ENCODE assay signal across 18 cellular contexts in the genomic region with DNA sequence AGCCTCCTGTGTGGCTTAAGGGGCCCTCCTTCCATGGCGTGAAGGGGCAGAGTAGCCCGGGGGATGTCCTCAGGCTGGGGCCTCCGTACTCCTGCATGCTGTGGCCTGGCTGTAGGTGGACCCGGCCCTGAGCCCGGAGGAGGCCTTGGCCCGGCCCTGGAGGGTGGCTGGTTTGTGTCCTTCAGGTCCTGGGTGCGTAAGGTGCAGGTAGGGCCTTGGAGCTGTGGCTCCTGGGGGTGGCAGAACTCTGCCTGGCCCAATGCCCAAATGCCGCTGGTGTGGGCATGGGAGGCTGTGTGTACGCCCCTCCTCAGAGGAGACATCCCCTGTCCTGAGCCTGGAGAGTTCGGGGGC. TPM values are rescaled to one million over a fixed set of nuclear protein-coding genes. Genes with fewer than 3 reads are reported as not detected.
DNase-seq lines count a peak whose midpoint lies in the region; ATAC-seq, FAIRE-seq and TF ChIP-seq lines count a peak whose summit lies in the region.
"Had no signal": no experiment of that assay in that cellular context is flagged by ENCODE, and none has a peak within 500 bp of the region (broad histone marks: within the 10 kb centered on the region; RNA-seq: fewer than 3 reads in every experiment).

No MANE protein-coding gene starts in this region.

- CTCF ChIA-PET in PC-9 (lab: Charles Lee), result no interaction called here

- H3K27ac ChIP-seq in PC-9 (no peak overlapping the region), kidney (ENCODE audit: low read depth in 2 of 2, low read length in 2 of 2) (no peak overlapping the region)

- H3F3A ChIP-seq in PC-9 (ENCODE audit: insufficient read depth, low read depth), result no peaks in the 10 kb centered on the region; the same call in 1 of the 2 replicates

- DNase-seq in left cardiac atrium, result peak; percentile 19
- no peak for DNase-seq in Right ventricle myocardium inferior (ENCODE audit: missing footprints)
- DNase-seq in PC-9, result no peak
- DNase-seq in kidney, result peak; percentile 61
- no peak for DNase-seq in glomerular visceral epithelial cell (ENCODE audit: extremely low spot score)
- DNase-seq in activated naive CD4-positive, alpha-beta T cell (lab: John Stamatoyannopoulos, UW), result no peak
- DNase-seq in stimulated activated CD4-positive, alpha-beta T cell treated with anti-CD3 and anti-CD28 coated beads, Interleukin-4, amount 100 ng/mL, for 4 hours, result no peak
- DNase-seq in central memory CD4-positive, alpha-beta T cell, result no peak
- DNase-seq: CD4-positive, CD25-positive, alpha-beta regulatory T cell; Kasumi-1; NCI-H1417; NCI-H2029; NCI-H2171 treated with DMSO at 0.1 percent for 48 hours; NCI-H510A had no signal

- TF ChIP-seq CTCF in PC-9 (conservative IDR thresholded peaks at IDR 0.05) (0 out of 2 replicates have a peak, but pooled peaks have one; percentile 2), kidney (IDR thresholded peaks at IDR 0.05; ENCODE audit: borderline replicate concordance, extremely low read depth, insufficient read depth) (no peak)

- no peaks in the 10 kb centered on the region for H3K9me2 ChIP-seq in PC-9 (ENCODE audit: insufficient read depth)

- POLR2A ChIA-PET in PC-9 (lab: Charles Lee; ENCODE audit: unreplicated experiment), result no interaction called here

- intact Hi-C loops in left cardiac atrium (cut with DNase I), result no loop called here
- intact Hi-C loops in Right ventricle myocardium inferior (cut with DNase I), result loop anchor here (5.0 kb wide), 1 partner anchor 54 kb away; no protein-coding TSS in a partner anchor
- intact Hi-C loops in PC-9 (cut with micrococcal nuclease; ENCODE audit: unreplicated experiment), result no loop called here
- intact Hi-C loops in kidney (cut with DNase I), result no loop called here

- peaks cover 6% of the 10 kb centered on the region; the same call in 1 of the 2 replicates for H4K20me1 ChIP-seq in PC-9 (ENCODE audit: insufficient read depth)

- H3K36me3 ChIP-seq in PC-9 (ENCODE audit: low read depth), result no peaks in the 10 kb centered on the region
- peaks cover 8 to 10% of the 10 kb centered on the region in 2 donors for H3K36me3 ChIP-seq in kidney (ENCODE audit: control insufficient read depth in 1 of 2, insufficient read depth in 2 of 2, low read length in 2 of 2)

- H3K4me2 ChIP-seq in PC-9, result no peak overlapping the region

- H2AFZ ChIP-seq in PC-9, result no peak overlapping the region

- no peaks in the 10 kb centered on the region for H3K9me3 ChIP-seq in PC-9 (ENCODE audit: insufficient read depth, low read depth)
- no peaks in the 10 kb centered on the region for H3K9me3 ChIP-seq in kidney (ENCODE audit: control insufficient read depth in 1 of 2, low read length in 2 of 2)

- BruUV-seq in PC-9 (replicated peaks; lab: Mats Ljungman, UMichigan), result no TSS peak

- no peak overlapping the region for H3K9ac ChIP-seq in kidney (ENCODE audit: low read length in 2 of 2)

- no peak overlapping the region for H3K4me3 ChIP-seq in PC-9
- no peak overlapping the region for H3K4me3 ChIP-seq in kidney (ENCODE audit: low read length in 2 of 2)

- no peak for FAIRE-seq in kidney (lab: Jason Lieb, UNC)
- FAIRE-seq: A204.1, GM12891 had no signal

- H3K4me1 ChIP-seq in PC-9 (replicated peaks; ENCODE audit: insufficient read depth) (no peaks in the 10 kb centered on the region), kidney (ENCODE audit: control insufficient read depth in 1 of 2, insufficient read depth in 1 of 2, low read depth in 1 of 2, low read length in 2 of 2) (peaks cover 0 to 11% of the 10 kb centered on the region in 2 donors)

- no peaks in the 10 kb centered on the region for H3K79me2 ChIP-seq in PC-9 (ENCODE audit: low read depth)

- H3K27me3 ChIP-seq in PC-9 (ENCODE audit: insufficient read depth, low read depth), result no peaks in the 10 kb centered on the region

- ATAC-seq in left cardiac atrium (no peak), Right ventricle myocardium inferior (no peak)
- ATAC-seq: HCT116 had no signal

RNA-seq across cellular contexts. Expression of gene AMZ1, which starts 26.9 kb away (rescaled TPM):
- total RNA-seq in left cardiac atrium (under 1 TPM; 0.27 to 0.34 TPM), Right ventricle myocardium inferior (0.05 TPM), PC-9 (2021) (0.50 TPM in 1 of 2 replicates, not detected in the other), kidney (0.16 TPM)
- not detected for polyA plus RNA-seq in kidney (ENCODE audit: insufficient read depth, low read depth, low replicate concordance)
- total RNA-seq: G401 had no signal

RNA-seq across cellular contexts. Expression of gene TTYH3, which starts 29.3 kb away (rescaled TPM):
- total RNA-seq in left cardiac atrium (10 to 100 TPM; 30.3 to 38.7 TPM), Right ventricle myocardium inferior (15.8 TPM), PC-9 (2021) (109 and 114 TPM in 2 replicates), kidney (55.0 TPM)
- 22.5 TPM for polyA plus RNA-seq in kidney (ENCODE audit: insufficient read depth, low read depth, low replicate concordance)

Comparison
In these comparisons a context has a peak if more than half of its experiments do, and no peak if none do; other contexts are left out.
1. DNase-seq: peak in left cardiac atrium (single experiment) and kidney (single experiment); none in Right ventricle myocardium inferior (single experiment), PC-9 (0 of 2), glomerular visceral epithelial cell (single experiment), activated naive CD4-positive, alpha-beta T cell (0 of 4), stimulated activated CD4-positive, alpha-beta T cell treated with anti-CD3 and anti-CD28 coated beads, Interleukin-4, amount 100 ng/mL, for 4 hours (0 of 2) and central memory CD4-positive, alpha-beta T cell (single experiment).